Comparison of ENCODE assay signal across 11 cellular contexts in the genomic region with DNA sequence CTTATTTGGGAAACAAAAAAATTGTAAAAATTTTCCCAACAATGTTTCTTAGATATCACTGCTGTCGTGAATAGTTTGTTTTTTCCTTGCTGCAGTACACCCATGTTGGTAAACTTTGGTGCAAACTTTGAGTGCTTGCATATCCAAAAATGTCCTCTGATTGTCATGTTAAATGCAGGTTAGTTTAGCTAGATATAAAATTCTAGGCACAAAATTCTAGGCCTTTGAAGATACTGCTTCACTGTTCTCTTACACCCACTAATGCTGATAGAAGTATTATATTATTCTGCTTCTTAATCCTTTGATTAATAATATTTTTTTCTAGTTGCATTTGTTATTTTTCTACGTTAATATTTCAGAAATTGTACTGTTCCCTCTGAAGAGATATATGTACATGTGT.
"Had no signal": no experiment of that assay in that cellular context is flagged by ENCODE, and none has a peak within 500 bp of the region (broad histone marks: within the 10 kb centered on the region; RNA-seq: fewer than 3 reads in every experiment).

No MANE protein-coding gene starts in this region.

- H2AFZ ChIP-seq: GM23248, GM23338 had no signal

- H3K4me3 ChIP-seq: GM23248, GM23338, HAP-1 had no signal

- H3K9me3 ChIP-seq: HAP-1 had no signal

- H3K27ac ChIP-seq: GM23248 had no signal

- H3K9ac ChIP-seq: GM23248 had no signal

- ATAC-seq: GM23338, HCT116 had no signal

- FAIRE-seq: H1, H54 had no signal

- H3K4me3 Mint-ChIP-seq: GM23338, H9, HFFc6 had no signal

- DNase-seq: GM23248, GOT3, H7, H9, HCEC 1CT, HFFc6 had no signal

- H3K4me2 ChIP-seq: GM23338 had no signal

- H3K27ac Mint-ChIP-seq: GM23338, H9, HFFc6 had no signal
